In genomic region chr2:109335586-109336266, GRCh38 we compare ENCODE assay signal across 1 cellular context.
TF ChIP-seq lines count a peak whose summit lies in the region.

No MANE protein-coding gene starts in this region.

TF ChIP-seq in IMR-90, 13 proteins besides CTCF, POLR2A, EP300 and RAD21 (continued from another document):
- TF ChIP-seq USF2 (IDR thresholded peaks at IDR 0.05; ENCODE audit: low read depth, low read length): 0 out of 2 replicates have a peak, but pooled peaks have one; percentile 12
- TF ChIP-seq ELK1 (IDR thresholded peaks at IDR 0.05; ENCODE audit: borderline replicate concordance, low read depth, low read length): no peak
- TF ChIP-seq MXI1 (IDR thresholded peaks at IDR 0.05; ENCODE audit: borderline replicate concordance, low read depth, low read length): no peak
- TF ChIP-seq SMC3 (IDR thresholded peaks at IDR 0.05; ENCODE audit: low read depth, low read length): no peak
- TF ChIP-seq RFX5 (IDR thresholded peaks at IDR 0.05; ENCODE audit: low read depth, low read length): no peak
- no peak for TF ChIP-seq CHD1 (IDR thresholded peaks at IDR 0.05; ENCODE audit: low read depth, low read length)
